Comparison of ENCODE assay signal across 8 cellular contexts in genomic region chr12:120367924-120368788, GRCh38. TPM values are rescaled to one million over a fixed set of nuclear protein-coding genes. Genes with fewer than 3 reads are reported as not detected.
A peak's percentile ranks its signal among the peaks of the same experiment; 100 is the strongest.
DNase-seq lines count a peak whose midpoint lies in the region; ATAC-seq lines count a peak whose summit lies in the region.

No MANE protein-coding gene starts in this region.

- H3K9me3 Mint-ChIP-seq in activated T-helper 1 cell treated with anti-CD3 and anti-CD28 coated beads, Interleukin-12 subunit alpha, Interleukin-12 subunit beta, Interleukin-2, Interleukin-4 antibody, amounts not matched to agents 30 ng/mL and 10 ng/mL and 1 ng/mL, durations not matched to agents 14 hours and 24 hours and 36 hours: no peaks in the 10 kb centered on the region

- peaks cover 3% of the 10 kb centered on the region for H3K36me3 Mint-ChIP-seq in activated T-helper 1 cell treated with anti-CD3 and anti-CD28 coated beads, Interleukin-12 subunit alpha, Interleukin-12 subunit beta, Interleukin-2, Interleukin-4 antibody, amounts not matched to agents 30 ng/mL and 10 ng/mL and 1 ng/mL, durations not matched to agents 14 hours and 24 hours and 36 hours (ENCODE audit: low read depth)

- peaks cover 34% of the 10 kb centered on the region for H3K36me3 ChIP-seq in HUES48 (ENCODE audit: control insufficient read depth, insufficient read depth, low read length)

- peak overlapping the region; percentile 64 for H3K4me3 ChIP-seq in HUES48 (ENCODE audit: low read depth, low read length)
- H3K4me3 ChIP-seq in iPS-18c (ENCODE audit: insufficient read depth, low read depth, low read length): peak overlapping the region; percentile 59

- DNase-seq in activated T-helper 1 cell treated with anti-CD3 and anti-CD28 coated beads, Interleukin-12 subunit alpha, Interleukin-12 subunit beta, Interleukin-2, Interleukin-4 antibody, amounts not matched to agents 30 ng/mL and 10 ng/mL and 1 ng/mL, durations not matched to agents 14 hours and 24 hours and 36 hours (ENCODE audit: low spot score): no peak
- peak; percentile 11 to 41 for DNase-seq in stimulated activated CD4-positive, alpha-beta T cell treated with anti-CD3 and anti-CD28 coated beads, Interleukin-1b, Interleukin-23, amount 100 ng/mL, for 4 hours (ENCODE audit: low read depth in 2 of 2)
- DNase-seq in activated gamma-delta T cell (lab: John Stamatoyannopoulos, UW) (no peak), germinal center (ENCODE audit: low spot score) (no peak)

- ATAC-seq in HG02870 (IDR thresholded peaks at IDR 0.05; ENCODE audit: unreplicated experiment) (no peak), HG03280 (IDR thresholded peaks at IDR 0.05; ENCODE audit: unreplicated experiment) (no peak)

- peaks cover 77% of the 10 kb centered on the region for H3K27me3 Mint-ChIP-seq in activated T-helper 1 cell treated with anti-CD3 and anti-CD28 coated beads, Interleukin-12 subunit alpha, Interleukin-12 subunit beta, Interleukin-2, Interleukin-4 antibody, amounts not matched to agents 30 ng/mL and 10 ng/mL and 1 ng/mL, durations not matched to agents 14 hours and 24 hours and 36 hours (ENCODE audit: insufficient read depth)

- H3K9me3 ChIP-seq in HUES48 (ENCODE audit: control insufficient read depth, insufficient read depth, low read length) (no peaks in the 10 kb centered on the region), iPS-18c (ENCODE audit: control insufficient read depth, insufficient read depth, low read length) (no peaks in the 10 kb centered on the region)

- peaks cover 41% of the 10 kb centered on the region for H3K4me1 ChIP-seq in HUES48 (ENCODE audit: control insufficient read depth, insufficient read depth, low read length)

- H3K4me3 Mint-ChIP-seq in activated T-helper 1 cell treated with anti-CD3 and anti-CD28 coated beads, Interleukin-12 subunit alpha, Interleukin-12 subunit beta, Interleukin-2, Interleukin-4 antibody, amounts not matched to agents 30 ng/mL and 10 ng/mL and 1 ng/mL, durations not matched to agents 14 hours and 24 hours and 36 hours: peak overlapping the region; percentile 59

- H3K4me1 Mint-ChIP-seq in activated T-helper 1 cell treated with anti-CD3 and anti-CD28 coated beads, Interleukin-12 subunit alpha, Interleukin-12 subunit beta, Interleukin-2, Interleukin-4 antibody, amounts not matched to agents 30 ng/mL and 10 ng/mL and 1 ng/mL, durations not matched to agents 14 hours and 24 hours and 36 hours (ENCODE audit: low read depth): peaks cover 11% of the 10 kb centered on the region

- H3K9ac ChIP-seq in HUES48 (ENCODE audit: low read depth, low read length): peak overlapping the region; percentile 41; the same call in 1 of the 2 replicates

- no peak overlapping the region for H3K27ac Mint-ChIP-seq in activated T-helper 1 cell treated with anti-CD3 and anti-CD28 coated beads, Interleukin-12 subunit alpha, Interleukin-12 subunit beta, Interleukin-2, Interleukin-4 antibody, amounts not matched to agents 30 ng/mL and 10 ng/mL and 1 ng/mL, durations not matched to agents 14 hours and 24 hours and 36 hours

- intact Hi-C loops in activated T-helper 1 cell treated with anti-CD3 and anti-CD28 coated beads, Interleukin-12 subunit alpha, Interleukin-12 subunit beta, Interleukin-2, Interleukin-4 antibody, amounts not matched to agents 30 ng/mL and 10 ng/mL and 1 ng/mL, durations not matched to agents 14 hours and 24 hours and 36 hours (cut with micrococcal nuclease): no loop called here

- H3K27me3 ChIP-seq in HUES48 (ENCODE audit: control insufficient read depth, insufficient read depth, low read length): peaks cover 35% of the 10 kb centered on the region

- peak overlapping the region; percentile 67 for H3K27ac ChIP-seq in HUES48 (ENCODE audit: low read depth, low read length)

RNA-seq across cellular contexts. Expression of gene MSI1, which starts 0.8 kb away (rescaled TPM):
- 0.07 TPM in 1 of 2 replicates, not detected in the other for total RNA-seq in activated T-helper 1 cell treated with anti-CD3 and anti-CD28 coated beads, Interleukin-12 subunit alpha, Interleukin-12 subunit beta, Interleukin-2, Interleukin-4 antibody, amounts not matched to agents 30 ng/mL and 10 ng/mL and 1 ng/mL, durations not matched to agents 14 hours and 24 hours and 36 hours

RNA-seq across cellular contexts. Expression of gene PLA2G1B, which starts 40.6 kb away (rescaled TPM):
- total RNA-seq in activated T-helper 1 cell treated with anti-CD3 and anti-CD28 coated beads, Interleukin-12 subunit alpha, Interleukin-12 subunit beta, Interleukin-2, Interleukin-4 antibody, amounts not matched to agents 30 ng/mL and 10 ng/mL and 1 ng/mL, durations not matched to agents 14 hours and 24 hours and 36 hours: not detected in 2 replicates

Comparison
In these comparisons a context has a peak if more than half of its experiments do, and no peak if none do; other contexts are left out.
1. DNase-seq: peak in stimulated activated CD4-positive, alpha-beta T cell treated with anti-CD3 and anti-CD28 coated beads, Interleukin-1b, Interleukin-23, amount 100 ng/mL, for 4 hours (2 of 2); none in activated T-helper 1 cell treated with anti-CD3 and anti-CD28 coated beads, Interleukin-12 subunit alpha, Interleukin-12 subunit beta, Interleukin-2, Interleukin-4 antibody, amounts not matched to agents 30 ng/mL and 10 ng/mL and 1 ng/mL, durations not matched to agents 14 hours and 24 hours and 36 hours (single experiment), activated gamma-delta T cell (single experiment) and germinal center (single experiment).